ENCODE assay signal across 8 cellular contexts in the genomic region with DNA sequence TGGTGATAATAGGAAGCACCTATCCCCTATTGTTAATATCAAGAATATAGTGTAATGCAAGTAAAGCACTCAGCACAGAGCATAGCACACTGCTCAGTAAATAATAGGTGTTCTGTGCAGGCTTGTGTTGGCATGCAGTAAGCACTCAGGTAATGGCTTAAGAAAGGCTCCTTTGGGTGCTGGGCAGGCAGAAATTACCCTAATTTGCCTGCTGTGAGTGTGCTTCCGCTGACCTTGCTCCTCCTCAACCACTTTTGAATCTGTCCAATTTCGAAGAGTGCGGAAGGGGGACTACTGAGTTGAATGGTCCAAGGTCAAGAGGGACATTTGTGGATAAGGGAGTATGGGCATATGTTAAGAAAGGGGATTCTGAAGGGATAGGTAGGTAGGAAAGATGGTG. TPM values are rescaled to one million over a fixed set of nuclear protein-coding genes. Genes with fewer than 3 reads are reported as not detected.
DNase-seq lines count a peak whose midpoint lies in the region; ATAC-seq and TF ChIP-seq lines count a peak whose summit lies in the region.

No MANE protein-coding gene starts in this region.

- no peak overlapping the region for H3K9ac ChIP-seq in neural progenitor cell

- H3K36me3 Mint-ChIP-seq in activated T-helper 1 cell treated with anti-CD3 and anti-CD28 coated beads, Interleukin-12 subunit alpha, Interleukin-12 subunit beta, Interleukin-2, Interleukin-4 antibody, amounts not matched to agents 30 ng/mL and 10 ng/mL and 1 ng/mL, durations not matched to agents 14 hours and 24 hours and 36 hours (ENCODE audit: low read depth) = peaks cover 49% of the 10 kb centered on the region
- H3K36me3 Mint-ChIP-seq in memory B cell (peaks cover 34% of the 10 kb centered on the region), neural progenitor cell (peaks cover 70% of the 10 kb centered on the region)

- peaks cover 97% of the 10 kb centered on the region for H3F3A ChIP-seq in neural progenitor cell (ENCODE audit: low read depth)

- no peak overlapping the region for H3K4me2 ChIP-seq in neural progenitor cell

- WGBS in heart left ventricle, 4 donors = 85 to 95% (median 93%) methylated on average over 3 of the region's 3 CpGs
- 66 to 75% methylated on average over 3 of the region's 3 CpGs for WGBS in body of pancreas, 2 donors

- H3K79me2 ChIP-seq in neural progenitor cell (ENCODE audit: low read depth) = peaks cover 52% of the 10 kb centered on the region

- no peaks in the 10 kb centered on the region for H3K9me3 Mint-ChIP-seq in activated T-helper 1 cell treated with anti-CD3 and anti-CD28 coated beads, Interleukin-12 subunit alpha, Interleukin-12 subunit beta, Interleukin-2, Interleukin-4 antibody, amounts not matched to agents 30 ng/mL and 10 ng/mL and 1 ng/mL, durations not matched to agents 14 hours and 24 hours and 36 hours
- H3K9me3 Mint-ChIP-seq in memory B cell = no peaks in the 10 kb centered on the region
- H3K9me3 Mint-ChIP-seq in neural progenitor cell = no peaks in the 10 kb centered on the region

- H3K4me1 ChIP-seq in heart left ventricle (peaks cover 0 to 59% (median 46%) of the 10 kb centered on the region in 12 donors), neural progenitor cell (no peaks in the 10 kb centered on the region), body of pancreas (peaks cover 55% of the 10 kb centered on the region)

- H3K27me3 ChIP-seq in heart left ventricle (no peaks in the 10 kb centered on the region), neural progenitor cell (no peaks in the 10 kb centered on the region), body of pancreas (no peaks in the 10 kb centered on the region)

- TF ChIP-seq CTCF in heart left ventricle (IDR thresholded peaks at IDR 0.05) = no peak
- no peak for TF ChIP-seq CTCF in neural progenitor cell (IDR thresholded peaks at IDR 0.05)
- no peak for TF ChIP-seq CTCF in body of pancreas (IDR thresholded peaks at IDR 0.05)

- H3K27me3 Mint-ChIP-seq in activated T-helper 1 cell treated with anti-CD3 and anti-CD28 coated beads, Interleukin-12 subunit alpha, Interleukin-12 subunit beta, Interleukin-2, Interleukin-4 antibody, amounts not matched to agents 30 ng/mL and 10 ng/mL and 1 ng/mL, durations not matched to agents 14 hours and 24 hours and 36 hours (ENCODE audit: insufficient read depth) = no peaks in the 10 kb centered on the region
- H3K27me3 Mint-ChIP-seq in memory B cell (no peaks in the 10 kb centered on the region), neural progenitor cell (ENCODE audit: insufficient read depth, low read depth) (peaks cover 6% of the 10 kb centered on the region)

- H2AFZ ChIP-seq in neural progenitor cell (replicated peaks) = no peak overlapping the region

- H3K27ac ChIP-seq in heart left ventricle = peak overlapping the region in 10 of 12 donors; percentile 1 to 68 (median 30)
- H3K27ac ChIP-seq in neural progenitor cell = no peak overlapping the region
- H3K27ac ChIP-seq in body of pancreas = peak overlapping the region in 1 of 4 donors; percentile 59

- H3K4me3 ChIP-seq in heart left ventricle (no peak overlapping the region), neural progenitor cell (no peak overlapping the region), body of pancreas (no peak overlapping the region)

- peaks cover 37% of the 10 kb centered on the region for H3K4me1 Mint-ChIP-seq in activated T-helper 1 cell treated with anti-CD3 and anti-CD28 coated beads, Interleukin-12 subunit alpha, Interleukin-12 subunit beta, Interleukin-2, Interleukin-4 antibody, amounts not matched to agents 30 ng/mL and 10 ng/mL and 1 ng/mL, durations not matched to agents 14 hours and 24 hours and 36 hours (ENCODE audit: low read depth)
- H3K4me1 Mint-ChIP-seq in memory B cell = peaks cover 39% of the 10 kb centered on the region
- peaks cover 12% of the 10 kb centered on the region for H3K4me1 Mint-ChIP-seq in neural progenitor cell

- TF ChIP-seq POLR2A in heart left ventricle (IDR thresholded peaks at IDR 0.05) (no peak), body of pancreas (IDR thresholded peaks at IDR 0.05) (no peak)

- H4K20me1 ChIP-seq in neural progenitor cell (ENCODE audit: low read depth) = peaks cover 86% of the 10 kb centered on the region

- no peaks in the 10 kb centered on the region for H3K9me3 ChIP-seq in heart left ventricle
- no peaks in the 10 kb centered on the region for H3K9me3 ChIP-seq in neural progenitor cell (ENCODE audit: low read depth)
- no peaks in the 10 kb centered on the region for H3K9me3 ChIP-seq in body of pancreas

- peak overlapping the region; percentile 3 for H3K27ac Mint-ChIP-seq in activated T-helper 1 cell treated with anti-CD3 and anti-CD28 coated beads, Interleukin-12 subunit alpha, Interleukin-12 subunit beta, Interleukin-2, Interleukin-4 antibody, amounts not matched to agents 30 ng/mL and 10 ng/mL and 1 ng/mL, durations not matched to agents 14 hours and 24 hours and 36 hours
- peak overlapping the region; percentile 90 for H3K27ac Mint-ChIP-seq in memory B cell
- H3K27ac Mint-ChIP-seq in neural progenitor cell = no peak overlapping the region

- H3K36me3 ChIP-seq in heart left ventricle = peaks cover 0 to 97% (median 88%) of the 10 kb centered on the region in 9 donors
- H3K36me3 ChIP-seq in neural progenitor cell = peaks cover 25% of the 10 kb centered on the region
- H3K36me3 ChIP-seq in body of pancreas (replicated peaks in 1 of 2; ENCODE audit: insufficient read depth in 1 of 2, low read depth in 2 of 2) = no peaks in the 10 kb centered on the region

- DNase-seq in heart left ventricle = no peak
- no peak for DNase-seq in cardiac septum (ENCODE audit: low spot score)
- no peak for DNase-seq in activated T-helper 1 cell treated with anti-CD3 and anti-CD28 coated beads, Interleukin-12 subunit alpha, Interleukin-12 subunit beta, Interleukin-2, Interleukin-4 antibody, amounts not matched to agents 30 ng/mL and 10 ng/mL and 1 ng/mL, durations not matched to agents 14 hours and 24 hours and 36 hours (ENCODE audit: low spot score)
- no peak for DNase-seq in memory B cell (ENCODE audit: low spot score in 2 of 2)
- no peak for DNase-seq in neural progenitor cell (ENCODE audit: low spot score)
- no peak for DNase-seq in body of pancreas

- intact Hi-C loops in heart left ventricle (cut with DNase I) = no loop called here
- intact Hi-C loops in cardiac septum (cut with DNase I) = no loop called here
- intact Hi-C loops in activated T-helper 1 cell treated with anti-CD3 and anti-CD28 coated beads, Interleukin-12 subunit alpha, Interleukin-12 subunit beta, Interleukin-2, Interleukin-4 antibody, amounts not matched to agents 30 ng/mL and 10 ng/mL and 1 ng/mL, durations not matched to agents 14 hours and 24 hours and 36 hours (cut with micrococcal nuclease) = no loop called here
- intact Hi-C loops in body of pancreas (cut with DNase I) = no loop called here

- ATAC-seq in heart left ventricle (peak in 1 of 4 donors; percentile 26), memory B cell (ENCODE audit: low read depth) (peak; percentile 91), HG03095 (IDR thresholded peaks at IDR 0.05; ENCODE audit: unreplicated experiment) (no peak), HG02763 (IDR thresholded peaks at IDR 0.05; ENCODE audit: unreplicated experiment) (no peak), body of pancreas (no peak)

- H3K4me3 Mint-ChIP-seq in activated T-helper 1 cell treated with anti-CD3 and anti-CD28 coated beads, Interleukin-12 subunit alpha, Interleukin-12 subunit beta, Interleukin-2, Interleukin-4 antibody, amounts not matched to agents 30 ng/mL and 10 ng/mL and 1 ng/mL, durations not matched to agents 14 hours and 24 hours and 36 hours = no peak overlapping the region
- H3K4me3 Mint-ChIP-seq in memory B cell (peak overlapping the region; percentile 73), neural progenitor cell (no peak overlapping the region)

RNA-seq across cellular contexts. Expression of a gene that starts 15.4 kb away (rescaled TPM):
- 100 to 1,000 TPM in 6 of 9 donors, 10 to 100 TPM in 3; 43.2 to 162 (median 111) TPM for total RNA-seq in heart left ventricle
- polyA plus RNA-seq in heart left ventricle = 100 to 1,000 TPM in 1 of 2 donors, 10 to 100 TPM in 1; 69.1 to 215 TPM
- 148 TPM for total RNA-seq in cardiac septum
- 525 and 546 TPM in 2 replicates for total RNA-seq in activated T-helper 1 cell treated with anti-CD3 and anti-CD28 coated beads, Interleukin-12 subunit alpha, Interleukin-12 subunit beta, Interleukin-2, Interleukin-4 antibody, amounts not matched to agents 30 ng/mL and 10 ng/mL and 1 ng/mL, durations not matched to agents 14 hours and 24 hours and 36 hours
- total RNA-seq in neural progenitor cell (ENCODE audit: low replicate concordance) = 267 and 297 TPM in 2 replicates
- 100 to 1,000 TPM in 1 of 2 donors, 10 to 100 TPM in 1; 86.4 to 113 TPM for total RNA-seq in body of pancreas
